8 cellular contexts compared by ENCODE assay signal in the genomic region with DNA sequence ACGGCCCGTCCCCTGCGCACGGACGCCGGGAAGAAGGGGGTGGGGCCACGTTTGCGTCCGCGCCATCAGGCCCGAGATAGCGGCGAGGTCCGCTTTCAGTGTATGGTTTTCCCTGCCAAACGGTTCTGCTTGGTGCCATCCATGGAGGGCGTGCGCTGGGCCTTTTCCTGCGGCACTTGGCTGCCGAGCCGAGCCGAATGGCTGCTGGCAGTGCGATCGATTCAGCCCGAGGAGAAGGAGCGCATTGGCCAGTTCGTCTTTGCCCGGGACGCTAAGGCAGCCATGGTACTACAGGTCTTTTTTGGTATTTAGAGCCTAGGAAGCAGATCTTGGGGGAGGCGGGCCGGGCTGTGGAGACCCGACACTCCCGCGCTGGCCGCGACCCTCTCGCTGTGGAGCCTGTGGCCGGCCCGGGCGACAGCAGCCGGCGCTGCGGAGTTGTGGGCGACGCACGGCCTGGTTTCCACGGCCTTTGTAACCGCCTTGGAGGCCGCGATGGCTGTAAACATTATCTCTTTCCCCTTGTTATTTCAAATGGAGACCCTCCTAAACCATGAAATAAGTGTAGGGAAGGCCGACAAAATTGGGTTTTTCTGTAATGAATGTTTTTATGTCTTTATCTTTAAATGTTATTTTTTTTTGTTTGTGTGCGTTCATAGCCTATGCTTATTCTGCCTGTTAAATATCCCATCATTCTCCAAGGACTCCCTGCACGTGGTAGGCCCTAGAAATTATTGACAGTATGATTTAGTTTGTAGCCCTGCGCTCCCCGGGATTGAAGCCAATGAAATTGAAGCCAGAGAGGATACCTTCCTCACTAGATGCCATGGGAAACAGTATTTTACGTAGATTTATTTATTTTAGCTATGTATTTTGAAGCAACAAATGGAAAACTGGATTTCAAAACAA. TPM values are rescaled to one million over a fixed set of nuclear protein-coding genes. Genes with fewer than 3 reads are reported as not detected.
DNase-seq lines count a peak whose midpoint lies in the region; ATAC-seq and TF ChIP-seq lines count a peak whose summit lies in the region.

A gene with protein sequence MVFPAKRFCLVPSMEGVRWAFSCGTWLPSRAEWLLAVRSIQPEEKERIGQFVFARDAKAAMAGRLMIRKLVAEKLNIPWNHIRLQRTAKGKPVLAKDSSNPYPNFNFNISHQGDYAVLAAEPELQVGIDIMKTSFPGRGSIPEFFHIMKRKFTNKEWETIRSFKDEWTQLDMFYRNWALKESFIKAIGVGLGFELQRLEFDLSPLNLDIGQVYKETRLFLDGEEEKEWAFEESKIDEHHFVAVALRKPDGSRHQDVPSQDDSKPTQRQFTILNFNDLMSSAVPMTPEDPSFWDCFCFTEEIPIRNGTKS (plus strand): TSS at position 54 of the 909 bp plus-strand sequence. CDS start 49 bp downstream, at position 103.

- H3K4me3 ChIP-seq in HL-60 (replicated peaks; ENCODE audit: insufficient read depth, low read length): peak within 1 kb of the TSS; percentile 97
- peak within 1 kb of the TSS; percentile 86 for H3K4me3 ChIP-seq in ectodermal cell (ENCODE audit: insufficient read depth, low read depth, low read length)
- H3K4me3 ChIP-seq in lower lobe of right lung: peak within 1 kb of the TSS; percentile 89

- peak; percentile 81 for TF ChIP-seq POLR2A in Raji (IDR thresholded peaks at IDR 0.05; ENCODE audit: insufficient read depth, low read depth, low read length)

- peak; percentile 12 for ATAC-seq in GM21423 (IDR thresholded peaks at IDR 0.05; ENCODE audit: unreplicated experiment)
- ATAC-seq in lower lobe of right lung: peak; percentile 41 to 59

- H3K27me3 ChIP-seq in HL-60 (ENCODE audit: insufficient read depth, poor library complexity, severe bottlenecking) (no peaks in the 10 kb centered on the region), ectodermal cell (ENCODE audit: control insufficient read depth, insufficient read depth, low read length, poor library complexity, severe bottlenecking) (no peaks in the 10 kb centered on the region), lower lobe of right lung (ENCODE audit: low read depth) (no peaks in the 10 kb centered on the region)

- H3K9me3 ChIP-seq in ectodermal cell (ENCODE audit: control insufficient read depth, low read length) (no peaks in the 10 kb centered on the region), lower lobe of right lung (no peaks in the 10 kb centered on the region)

- intact Hi-C loops in lower lobe of right lung (cut with DNase I): no loop called here

- H3K36me3 ChIP-seq in ectodermal cell (ENCODE audit: control insufficient read depth, insufficient read depth, low read length) (peaks cover 10% of the 10 kb centered on the region), lower lobe of right lung (peaks cover 26% of the 10 kb centered on the region)

- H3K4me1 ChIP-seq in ectodermal cell (ENCODE audit: control insufficient read depth, insufficient read depth, low read length) (peaks cover 9% of the 10 kb centered on the region), lower lobe of right lung (peaks cover 53% of the 10 kb centered on the region)

- TF ChIP-seq CTCF in HL-60 (IDR thresholded peaks at IDR 0.05; ENCODE audit: insufficient read depth, low read length) (no peak), lower lobe of right lung (IDR thresholded peaks at IDR 0.05) (no peak)

- peak; percentile 15 to 71 for DNase-seq in NCI-H2081 (lab: John Stamatoyannopoulos, UW)
- no peak for DNase-seq in NCI-H2081 treated with DMSO at 0.1 percent for 48 hours (lab: John Stamatoyannopoulos, UW)
- peak in 1 of 2 experiments; percentile 21 for DNase-seq in HL-60 (ENCODE audit: low read depth in 1 of 2, low spot score in 1 of 2)
- DNase-seq in lower lobe of right lung: no peak
- peak; percentile 73 for DNase-seq in superior temporal gyrus (ENCODE audit: extremely low spot score)

- peak within 1 kb of the TSS; percentile 92 for H3K27ac ChIP-seq in HL-60 (replicated peaks)
- peak within 1 kb of the TSS; percentile 93 for H3K27ac ChIP-seq in ectodermal cell (ENCODE audit: insufficient read depth, low read depth, low read length, poor library complexity, severe bottlenecking)
- peak within 1 kb of the TSS; percentile 95 for H3K27ac ChIP-seq in lower lobe of right lung

- 0 to 1% methylated on average over 51 to 55 of the region's 55 CpGs for WGBS in ectodermal cell, 2 experiments

RNA-seq across cellular contexts. Expression of the gene that starts here (rescaled TPM):
- polyA plus RNA-seq in ectodermal cell (2013, experiment 1 of 4): 68.6 TPM
- polyA plus RNA-seq in ectodermal cell (2013, experiment 2 of 4): 63.7 TPM
- polyA plus RNA-seq in ectodermal cell (2013, experiment 3 of 4): 59.5 TPM
- polyA plus RNA-seq in ectodermal cell (2013, experiment 4 of 4): 68.3 TPM
- 27.6 TPM for total RNA-seq in lower lobe of right lung

Comparison
In these comparisons a context has a peak if more than half of its experiments do, and no peak if none do; other contexts are left out.
1. DNase-seq: peak in NCI-H2081 (2 of 2) and superior temporal gyrus (single experiment); none in NCI-H2081 treated with DMSO at 0.1 percent for 48 hours (single experiment) and lower lobe of right lung (single experiment).
2. Peak in every context shown above with its lines, with median percentiles within 50 percentile points of each other: H3K27ac ChIP-seq and H3K4me3 ChIP-seq.